In the genomic region with DNA sequence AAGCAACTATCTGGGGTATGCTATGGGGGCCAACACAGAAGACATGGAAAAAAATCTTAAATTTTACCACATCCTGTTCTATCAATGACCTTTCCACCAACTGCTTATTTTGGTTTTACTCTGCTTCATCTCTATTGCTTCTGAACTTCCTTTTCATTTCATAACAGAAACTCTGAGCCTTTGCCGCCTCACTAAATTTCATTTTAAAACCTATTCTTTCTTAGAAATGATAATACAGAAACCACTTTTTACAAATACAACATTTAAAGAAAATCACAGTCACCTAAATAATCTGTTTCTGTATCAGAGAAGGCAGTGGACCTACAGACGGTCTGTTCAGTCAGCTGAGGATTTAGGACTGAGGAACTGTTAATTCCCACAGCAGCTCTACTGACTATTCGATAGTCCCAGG, we compare ENCODE assay signal across 12 cellular contexts.
A peak's percentile ranks its signal among the peaks of the same experiment; 100 is the strongest.
DNase-seq lines count a peak whose midpoint lies in the region; ATAC-seq and TF ChIP-seq lines count a peak whose summit lies in the region.
"Had no signal": no experiment of that assay in that cellular context is flagged by ENCODE, and none has a peak within 500 bp of the region (broad histone marks: within the 10 kb centered on the region; RNA-seq: fewer than 3 reads in every experiment).

No MANE protein-coding gene starts in this region.

- POLR2A ChIA-PET in GM10248 (lab: Yijun Ruan, JAX): no interaction called here

- CTCF ChIA-PET in GM10248 (lab: Yijun Ruan, JAX): interaction anchor here (0.6 to 1.0 kb wide), 3 partner anchors 14 to 123 kb away, joined by 3 read pairs; no protein-coding TSS in a partner anchor

- ATAC-seq in GM19438 (IDR thresholded peaks at IDR 0.05; ENCODE audit: low read depth, unreplicated experiment) (peak; percentile 64), HG03039 (IDR thresholded peaks at IDR 0.05; ENCODE audit: unreplicated experiment) (peak; percentile 48)

- no peak for TF ChIP-seq CTCF in GM10248 (IDR thresholded peaks at IDR 0.05; ENCODE audit: control extremely low read depth, extremely low read depth, low read depth, missing control alignments)

- DNase-seq in GM10248 (ENCODE audit: extremely low spot score) (peak; percentile 25), SIG-M5 (lab: John Stamatoyannopoulos, UW) (peak; percentile 12), superior temporal gyrus (ENCODE audit: extremely low spot score) (no peak), kidney glomerular epithelial cell (lab: John Stamatoyannopoulos, UW) (no peak), DMS53 (lab: John Stamatoyannopoulos, UW) (no peak), DMS153 treated with DMSO at 0.1 percent for 48 hours (lab: John Stamatoyannopoulos, UW; ENCODE audit: unreplicated experiment) (no peak)
- DNase-seq: activated CD4-positive, alpha-beta T cell treated with anti-CD3 and anti-CD28 coated beads for 4 hours; caudate nucleus; NCI-H446; nephron progenitor cell had no signal

Comparison
In these comparisons a context has a peak if more than half of its experiments do, and no peak if none do; other contexts are left out.
1. DNase-seq: peak in GM10248 (single experiment) and SIG-M5 (single experiment); none in superior temporal gyrus (single experiment), kidney glomerular epithelial cell (single experiment), DMS53 (single experiment) and DMS153 treated with DMSO at 0.1 percent for 48 hours (single experiment).